9 cellular contexts compared by ENCODE assay signal in the genomic region with DNA sequence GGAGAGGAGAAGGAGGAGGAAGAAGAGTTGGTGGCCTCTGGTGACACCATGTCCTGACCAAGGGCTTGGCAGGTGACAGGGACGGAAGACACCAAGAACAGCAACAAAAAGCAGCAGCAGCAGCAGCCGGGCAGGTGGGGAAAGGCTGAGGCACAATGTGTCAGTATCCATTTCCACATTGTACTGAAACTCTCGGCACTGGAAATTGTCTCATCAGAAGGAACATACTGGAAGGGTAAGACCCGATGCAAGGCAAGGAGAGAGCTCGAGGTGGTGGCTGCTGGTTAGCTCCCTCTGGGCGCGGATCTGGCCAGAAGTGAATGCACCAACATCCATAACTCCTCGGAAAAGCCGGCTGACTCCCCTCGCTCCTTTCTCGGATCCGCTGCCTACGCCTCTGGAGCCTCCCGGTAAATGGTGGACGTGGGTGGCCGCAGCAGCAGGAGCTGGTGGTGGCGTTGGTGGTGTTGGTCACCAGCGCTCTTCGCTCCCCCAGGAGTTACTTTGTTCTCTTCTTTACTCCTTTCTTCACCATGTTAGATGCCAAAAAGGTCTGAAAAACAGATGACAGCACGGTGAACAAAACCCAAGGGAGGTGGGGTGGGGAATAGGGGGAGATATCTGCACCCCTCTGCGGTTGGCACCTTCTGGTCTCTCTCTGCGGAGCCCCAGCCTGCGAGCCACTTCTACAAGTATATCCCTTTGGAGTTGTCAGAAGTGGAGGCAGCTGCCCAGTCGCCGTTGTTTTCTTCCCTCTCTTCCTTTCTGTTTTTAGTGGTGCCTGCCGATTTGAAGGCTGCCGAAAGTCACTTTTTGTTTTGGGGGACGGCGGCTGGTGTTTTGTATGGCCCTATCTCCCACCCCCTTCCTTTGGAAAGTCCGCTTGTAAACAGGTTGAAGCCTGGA. TPM values are rescaled to one million over a fixed set of nuclear protein-coding genes. Genes with fewer than 3 reads are reported as not detected.
DNase-seq lines count a peak whose midpoint lies in the region; ATAC-seq and TF ChIP-seq lines count a peak whose summit lies in the region.
"Had no signal": no experiment of that assay in that cellular context is flagged by ENCODE, and none has a peak within 500 bp of the region (broad histone marks: within the 10 kb centered on the region; RNA-seq: fewer than 3 reads in every experiment).

No MANE protein-coding gene starts in this region.

- H2AFZ ChIP-seq in PC-3 (ENCODE audit: low read length), result no peak overlapping the region
- H2AFZ ChIP-seq in neuron (ENCODE audit: low read depth, low read length), result peak overlapping the region; percentile 95

- CTCF ChIA-PET in PC-3 (lab: Charles Lee), result no interaction called here

- POLR2A ChIA-PET in PC-3 (lab: Charles Lee; ENCODE audit: unreplicated experiment), result interaction anchor here (0.5 kb wide), 1 partner anchor 421 kb away, joined by 3 read pairs; no protein-coding TSS in a partner anchor

- no peak for DNase-seq in AG09309 (ENCODE audit: low read depth)
- no peak for DNase-seq in PC-3
- peak; percentile 44 for DNase-seq in fibroblast of mammary gland (ENCODE audit: low read depth)
- DNase-seq in DMS153 (lab: John Stamatoyannopoulos, UW), result no peak
- no peak for DNase-seq in cerebellum (ENCODE audit: low spot score)
- DNase-seq in globus pallidus (ENCODE audit: low spot score), result no peak
- DNase-seq: activated T-cell treated with anti-CD3 and anti-CD28 coated beads for 4 hours had no signal

- no TSS peak for BruUV-seq in PC-3 (replicated peaks; lab: Mats Ljungman, UMichigan)

- no peaks in the 10 kb centered on the region for H3K79me2 ChIP-seq in PC-3 (ENCODE audit: low read length)

- H3K9me2 ChIP-seq in PC-3 (replicated peaks; ENCODE audit: low read length), result no peaks in the 10 kb centered on the region

- H3F3A ChIP-seq in PC-3 (ENCODE audit: low read length, unreplicated experiment), result no peaks in the 10 kb centered on the region

- H3K27me3 ChIP-seq in PC-3 (ENCODE audit: low read length) (peaks cover 66% of the 10 kb centered on the region), neuron (ENCODE audit: insufficient read depth, low read length) (no peaks in the 10 kb centered on the region)

- no peaks in the 10 kb centered on the region for H4K20me1 ChIP-seq in PC-3 (ENCODE audit: low read length)

- H3K9ac ChIP-seq in PC-3 (ENCODE audit: low read length), result no peak overlapping the region

- H3K4me2 ChIP-seq in PC-3 (ENCODE audit: low read length), result peak overlapping the region; percentile 29

- H3K4me1 ChIP-seq in PC-3 (ENCODE audit: insufficient read depth, low read length) (no peaks in the 10 kb centered on the region), neuron (ENCODE audit: insufficient read depth, low read length) (peaks cover 46% of the 10 kb centered on the region)

- intact Hi-C loops in PC-3 (cut with micrococcal nuclease), result no loop called here

- H3K27ac ChIP-seq in PC-3 (ENCODE audit: low read length), result no peak overlapping the region

- TF ChIP-seq CTCF in AG09309 (IDR thresholded peaks at IDR 0.05; ENCODE audit: control insufficient read depth, insufficient read depth, low read depth, low read length, missing control alignments) (no peak), PC-3 (conservative IDR thresholded peaks at IDR 0.05; ENCODE audit: low read depth, low read length) (no peak), fibroblast of mammary gland (conservative IDR thresholded peaks at IDR 0.05; ENCODE audit: control insufficient read depth, insufficient read depth, low read depth, low read length) (no peak)

- ATAC-seq in PC-3, result no peak; the same call in 1 of the 2 replicates
- ATAC-seq in GM21786 (IDR thresholded peaks at IDR 0.05; ENCODE audit: unreplicated experiment), result no peak

- H3K4me3 ChIP-seq in AG09309 (ENCODE audit: control insufficient read depth, low read depth, low read length) (peak overlapping the region; percentile 45), PC-3 (ENCODE audit: low read length) (0 out of 2 replicates have a peak overlapping the region, but pooled peaks have one; percentile 11), fibroblast of mammary gland (ENCODE audit: control insufficient read depth, low read depth, low read length) (peak overlapping the region; percentile 60), neuron (ENCODE audit: low read length) (peak overlapping the region; percentile 64)

- H3K9me3 ChIP-seq in PC-3 (ENCODE audit: low read length) (no peaks in the 10 kb centered on the region), neuron (ENCODE audit: low read length) (no peaks in the 10 kb centered on the region)

- H3K36me3 ChIP-seq in PC-3 (ENCODE audit: low read depth, low read length) (no peaks in the 10 kb centered on the region), neuron (ENCODE audit: insufficient read depth, low read length) (no peaks in the 10 kb centered on the region)

RNA-seq across cellular contexts. Expression of a gene that starts 0.5 kb away (rescaled TPM):
- total RNA-seq in PC-3 (2014; rRNA removed) (not detected in 2 replicates), cerebellum (3.7 TPM)

Comparison
In these comparisons a context has a peak if more than half of its experiments do, and no peak if none do; other contexts are left out.
1. H3K4me3 ChIP-seq: peak in every context shown above with its lines; median percentile 64 in neuron; 60 in fibroblast of mammary gland; 45 in AG09309; 11 in PC-3.